In genomic region chr20:63074182-63074581, GRCh38 we compare ENCODE assay signal across 14 cellular contexts.
DNase-seq lines count a peak whose midpoint lies in the region; ATAC-seq and TF ChIP-seq lines count a peak whose summit lies in the region.
"Had no signal": no experiment of that assay in that cellular context is flagged by ENCODE, and none has a peak within 500 bp of the region (broad histone marks: within the 10 kb centered on the region; RNA-seq: fewer than 3 reads in every experiment).

No MANE protein-coding gene starts in this region.

- H3K4me3 ChIP-seq in BE2C (ENCODE audit: low read depth, low read length) = no peak overlapping the region
- no peak overlapping the region for H3K4me3 ChIP-seq in left lung
- H3K4me3 ChIP-seq in suprapubic skin = no peak overlapping the region
- H3K4me3 ChIP-seq: BLaER1, GM23248 had no signal

- 90% methylated on average over 9 of the region's 9 CpGs for WGBS in suprapubic skin

- H3K27ac ChIP-seq in left lung = no peak overlapping the region
- H3K27ac ChIP-seq in suprapubic skin = no peak overlapping the region
- H3K27ac ChIP-seq: 22Rv1, BLaER1, GM23248 had no signal

- H3K36me3 ChIP-seq in BE2C (no peaks in the 10 kb centered on the region), left lung (no peaks in the 10 kb centered on the region), suprapubic skin (no peaks in the 10 kb centered on the region)
- H3K36me3 ChIP-seq: BLaER1 had no signal

- H3K9me3 ChIP-seq in BE2C = peaks cover 4% of the 10 kb centered on the region
- H3K9me3 ChIP-seq in left lung = peaks cover 0 to 28% of the 10 kb centered on the region in 2 donors
- peaks cover 11% of the 10 kb centered on the region for H3K9me3 ChIP-seq in suprapubic skin

- H3K4me1 ChIP-seq in BE2C = no peaks in the 10 kb centered on the region; the same call in 1 of the 2 replicates
- H3K4me1 ChIP-seq in left lung = no peaks in the 10 kb centered on the region
- H3K4me1 ChIP-seq in suprapubic skin = no peaks in the 10 kb centered on the region

- intact Hi-C loops in left lung (cut with DNase I) = no loop called here

- no peak for TF ChIP-seq CTCF in BE2C (IDR thresholded peaks at IDR 0.05; ENCODE audit: low read depth, low read length)
- no peak for TF ChIP-seq CTCF in left lung (IDR thresholded peaks at IDR 0.05)
- TF ChIP-seq CTCF in suprapubic skin (IDR thresholded peaks at IDR 0.05) = no peak
- no peak for TF ChIP-seq CTCF in GM20000 (IDR thresholded peaks at IDR 0.05; ENCODE audit: extremely low read depth, missing control alignments)

- no peak for ATAC-seq in left lung
- no peak for ATAC-seq in HG03095 (IDR thresholded peaks at IDR 0.05; ENCODE audit: unreplicated experiment)
- ATAC-seq: HCT116 had no signal

- H3K27me3 ChIP-seq in BE2C (peaks cover 20% of the 10 kb centered on the region), left lung (peaks cover 30 to 69% of the 10 kb centered on the region in 2 donors), suprapubic skin (peaks cover 68% of the 10 kb centered on the region)

- no peak for TF ChIP-seq EP300 in suprapubic skin (IDR thresholded peaks at IDR 0.05)

- DNase-seq in activated effector memory CD4-positive, alpha-beta T cell treated with anti-CD3 and anti-CD28 coated beads, Interleukin-2, amount 50 U/mL, for 16 hours = peak; percentile 43
- no peak for DNase-seq in activated effector memory CD4-positive, alpha-beta T cell treated with Interleukin-2 at 50 U/mL for 16 hours
- DNase-seq in BE2C (peak; percentile 3), left lung (peak; percentile 16 to 47), suprapubic skin (ENCODE audit: low spot score in 2 of 2) (peak; percentile 28 to 45), COLO829 (ENCODE audit: low spot score) (no peak), GM20000 (ENCODE audit: low spot score) (no peak)
- DNase-seq: DMS53, GF-D8, GM23248 had no signal

- no peak for TF ChIP-seq POLR2A in suprapubic skin (IDR thresholded peaks at IDR 0.05)

Comparison
In these comparisons a context has a peak if more than half of its experiments do, and no peak if none do; other contexts are left out.
1. DNase-seq: peak in activated effector memory CD4-positive, alpha-beta T cell treated with anti-CD3 and anti-CD28 coated beads, Interleukin-2, amount 50 U/mL, for 16 hours (single experiment), BE2C (single experiment), left lung (2 of 2) and suprapubic skin (2 of 2); none in activated effector memory CD4-positive, alpha-beta T cell treated with Interleukin-2 at 50 U/mL for 16 hours (single experiment), COLO829 (single experiment) and GM20000 (single experiment).